In the genomic region with DNA sequence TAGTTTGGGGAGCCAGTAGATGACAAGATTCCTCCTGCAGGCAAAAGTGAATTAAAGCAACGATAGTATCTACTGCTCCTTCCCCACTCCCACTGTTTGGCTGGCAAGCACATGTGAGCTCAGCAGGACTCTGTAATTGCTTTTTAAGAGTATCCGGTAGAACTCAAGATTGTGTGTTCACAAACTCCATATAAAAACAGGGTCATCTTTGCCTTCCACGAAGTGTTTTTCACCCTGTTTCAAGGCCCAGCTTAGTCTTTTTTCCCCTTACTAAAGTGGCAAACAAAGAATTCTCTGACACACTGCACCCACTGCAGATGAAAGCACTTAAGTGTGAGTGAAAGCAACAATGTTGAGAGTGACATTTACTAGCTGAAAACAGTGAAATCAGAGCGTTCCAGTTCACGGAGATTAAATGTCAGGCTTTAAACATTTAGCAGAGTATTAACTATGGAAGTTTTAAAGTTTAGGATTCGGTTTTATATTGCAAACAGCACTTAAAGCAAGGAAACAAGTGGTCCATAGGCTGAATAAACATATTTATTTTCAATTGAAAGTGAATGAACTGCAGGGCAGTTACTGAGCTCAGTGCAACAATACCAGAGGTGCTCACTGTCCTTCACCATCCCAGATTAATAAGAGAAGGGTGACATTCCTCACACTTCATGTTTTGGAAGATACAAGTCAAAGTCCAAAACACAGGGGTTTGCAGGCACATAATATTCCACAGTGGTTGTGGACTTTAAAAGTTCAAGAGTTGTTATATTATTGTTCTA, we compare ENCODE assay signal across 11 cellular contexts.
A peak's percentile ranks its signal among the peaks of the same experiment; 100 is the strongest.
DNase-seq lines count a peak whose midpoint lies in the region; ATAC-seq and TF ChIP-seq lines count a peak whose summit lies in the region.
"Had no signal": no experiment of that assay in that cellular context is flagged by ENCODE, and none has a peak within 500 bp of the region (broad histone marks: within the 10 kb centered on the region; RNA-seq: fewer than 3 reads in every experiment).

No MANE protein-coding gene starts in this region.

- peaks cover 11% of the 10 kb centered on the region for H3K4me1 ChIP-seq in HAP-1

- H3K27me3 ChIP-seq in HAP-1 (ENCODE audit: low read depth), result no peaks in the 10 kb centered on the region
- H3K27me3 ChIP-seq: body of pancreas had no signal

- no peak overlapping the region for H3K4me3 ChIP-seq in HAP-1
- H3K4me3 ChIP-seq: body of pancreas had no signal

- ATAC-seq in left ventricle myocardium superior, result peak; percentile 56
- peak; percentile 79 for ATAC-seq in sciatic nerve
- ATAC-seq in HG02678 (IDR thresholded peaks at IDR 0.05; ENCODE audit: unreplicated experiment), result no peak
- ATAC-seq in GM21529 (IDR thresholded peaks at IDR 0.05; ENCODE audit: unreplicated experiment), result no peak
- ATAC-seq: body of pancreas had no signal

- H3K36me3 ChIP-seq in HAP-1 (replicated peaks), result no peaks in the 10 kb centered on the region

- H3K9me3 ChIP-seq in HAP-1, result no peaks in the 10 kb centered on the region
- H3K9me3 ChIP-seq: body of pancreas had no signal

- intact Hi-C loops in left ventricle myocardium superior (cut with micrococcal nuclease), result no loop called here
- intact Hi-C loops in sciatic nerve (cut with DNase I), result no loop called here

- peak overlapping the region; percentile 86 for H3K27ac ChIP-seq in VCaP
- H3K27ac ChIP-seq: body of pancreas had no signal

- in situ Hi-C loops in HAP-1 (cut with MboI; ENCODE audit: low sequenced_read_pairs), result no loop called here

- peak; percentile 31 to 77 for DNase-seq in HAP-1 (ENCODE audit: low spot score in 2 of 2)
- DNase-seq in left ventricle myocardium superior, result no peak
- DNase-seq in sciatic nerve (ENCODE audit: low spot score), result no peak
- no peak for DNase-seq in COLO668 (lab: John Stamatoyannopoulos, UW; ENCODE audit: unreplicated experiment)
- DNase-seq in GM19240 (ENCODE audit: insufficient read length, low spot score), result no peak
- DNase-seq: activated CD4-positive, alpha-beta T cell treated with anti-CD3 and anti-CD28 coated beads, Interleukin-2, amount 50 U/mL, for 1 hour; body of pancreas; stimulated activated CD4-positive, alpha-beta T cell treated with anti-CD3 and anti-CD28 coated beads, Interleukin-1b, Interleukin-23, amount 100 ng/mL, for 48 hours had no signal

- TF ChIP-seq CTCF in VCaP (conservative IDR thresholded peaks at IDR 0.05), result no peak

Comparison
In these comparisons a context has a peak if more than half of its experiments do, and no peak if none do; other contexts are left out.
1. DNase-seq: peak in HAP-1 (2 of 2); none in left ventricle myocardium superior (single experiment), sciatic nerve (single experiment), COLO668 (single experiment) and GM19240 (single experiment).
2. ATAC-seq: peak in left ventricle myocardium superior (single experiment) and sciatic nerve (single experiment); none in HG02678 (single experiment) and GM21529 (single experiment).